ENCODE assay signal across 17 cellular contexts in the genomic region with DNA sequence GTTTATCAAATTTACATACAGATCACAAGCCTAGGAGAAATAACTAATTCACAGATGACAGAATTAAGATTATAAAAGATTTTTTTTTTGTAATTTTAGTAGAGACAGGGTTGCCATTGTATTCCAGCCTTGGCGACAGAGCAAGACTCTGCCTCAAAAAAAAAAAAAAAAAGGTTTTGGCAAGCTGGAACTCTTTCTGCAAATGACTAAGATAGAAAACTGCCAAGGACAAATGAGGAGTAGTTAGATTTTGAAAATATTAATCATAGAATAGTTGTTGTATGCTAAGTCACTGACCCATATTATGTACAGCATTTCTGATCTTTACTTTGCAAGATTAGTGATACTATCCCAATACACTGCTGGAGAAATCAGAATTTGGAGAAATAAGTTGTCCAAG.
"Had no signal": no experiment of that assay in that cellular context is flagged by ENCODE, and none has a peak within 500 bp of the region (broad histone marks: within the 10 kb centered on the region; RNA-seq: fewer than 3 reads in every experiment).

No MANE protein-coding gene starts in this region.

- DNase-seq: activated CD4-positive, alpha-beta T cell treated with anti-CD3 and anti-CD28 coated beads, Interleukin-2, amount 50 U/mL, for 4 hours; activated effector memory CD4-positive, alpha-beta T cell treated with anti-CD3 and anti-CD28 coated beads, Interleukin-2, amount 50 U/mL, for 16 hours; activated naive CD8-positive, alpha-beta T cell treated with anti-CD3 and anti-CD28 coated beads for 36 hours; activated T-cell treated with anti-CD3 and anti-CD28 coated beads, Interleukin-2, amount 50 U/mL, for 24 hours; left colon; mucosa of descending colon; naive thymus-derived CD8-positive, alpha-beta T cell; nucleus accumbens; sigmoid colon; stimulated activated CD4-positive, alpha-beta T cell treated with anti-CD3 and anti-CD28 coated beads, Interleukin-2, amount 100 ng/mL, for 48 hours; stimulated activated naive CD4-positive, alpha-beta T cell treated with Interleukin-2 at 50 U/mL for 16 hours; upper lobe of right lung had no signal

- H3K4me1 ChIP-seq: ascending aorta, prostate gland, sigmoid colon, upper lobe of right lung had no signal

- H3K27me3 ChIP-seq: ascending aorta, cardiac muscle cell, sigmoid colon, upper lobe of right lung had no signal

- H3K4me3 ChIP-seq: ascending aorta, cardiac muscle cell, lung, mucosa of descending colon, prostate gland, sigmoid colon, upper lobe of right lung had no signal

- H3K9me3 Mint-ChIP-seq: T-helper 2 cell treated with Interferon-gamma antibody and Interleukin-4, amounts not matched to agents 5 μg/mL and 100 μg/mL, for 36 hours had no signal

- H3K36me3 ChIP-seq: prostate gland had no signal

- H3K4me3 Mint-ChIP-seq: activated naive CD8-positive, alpha-beta T cell treated with anti-CD3 and anti-CD28 coated beads for 36 hours; activated T-cell treated with anti-CD3 and anti-CD28 coated beads, Interleukin-2, amount 50 U/mL, for 24 hours; naive thymus-derived CD8-positive, alpha-beta T cell; T-helper 2 cell treated with Interferon-gamma antibody and Interleukin-4, amounts not matched to agents 5 μg/mL and 100 μg/mL, for 36 hours had no signal

- H3K9me3 ChIP-seq: ascending aorta, mucosa of descending colon, prostate gland, sigmoid colon, upper lobe of right lung had no signal

- H3K27ac Mint-ChIP-seq: activated naive CD8-positive, alpha-beta T cell treated with anti-CD3 and anti-CD28 coated beads for 36 hours; activated T-cell treated with anti-CD3 and anti-CD28 coated beads, Interleukin-2, amount 50 U/mL, for 24 hours; T-helper 2 cell treated with Interferon-gamma antibody and Interleukin-4, amounts not matched to agents 5 μg/mL and 100 μg/mL, for 36 hours had no signal

- H3K27ac ChIP-seq: ascending aorta, cardiac muscle cell, prostate gland, sigmoid colon, upper lobe of right lung had no signal

- H3K27me3 Mint-ChIP-seq: activated naive CD8-positive, alpha-beta T cell treated with anti-CD3 and anti-CD28 coated beads for 36 hours; activated T-cell treated with anti-CD3 and anti-CD28 coated beads, Interleukin-2, amount 50 U/mL, for 24 hours; naive thymus-derived CD8-positive, alpha-beta T cell had no signal
